In the genomic region with DNA sequence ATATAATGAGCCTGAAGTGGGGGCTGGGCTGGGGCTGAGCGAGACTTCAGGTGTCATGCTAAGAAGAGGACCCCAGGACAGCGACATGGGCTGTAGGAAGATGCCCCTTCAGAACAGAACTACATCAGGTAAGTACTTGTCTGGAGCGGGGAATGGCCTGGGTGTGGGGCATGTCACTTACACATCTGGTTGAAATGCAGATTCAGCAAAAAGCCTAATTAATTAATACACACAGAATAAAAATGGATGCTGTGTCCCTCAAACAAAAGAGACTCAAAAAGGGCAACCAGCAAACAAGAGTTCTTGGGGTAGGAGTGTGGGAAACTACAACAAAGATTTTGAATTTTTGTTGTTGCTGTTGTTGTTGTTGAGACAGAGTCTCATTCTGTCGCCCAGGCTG, we compare ENCODE assay signal across 16 cellular contexts. TPM values are rescaled to one million over a fixed set of nuclear protein-coding genes. Genes with fewer than 3 reads are reported as not detected.
"Had no signal": no experiment of that assay in that cellular context is flagged by ENCODE, and none has a peak within 500 bp of the region (broad histone marks: within the 10 kb centered on the region; RNA-seq: fewer than 3 reads in every experiment).

No MANE protein-coding gene starts in this region.

- H3K36me3 Mint-ChIP-seq: natural killer cell treated with Interleukin-12 subunit alpha and Interleukin-12 subunit beta and Interleukin-15 and Interleukin-18, amount 100 ng/mL, for 72 hours; stimulated activated naive B cell treated with anti-CD40 and anti-IgM and Interleukin-4, amounts not matched to agents 10 μg/mL and 1 μg/mL and 100 μg/mL, for 72 hours had no signal

- H3K27ac Mint-ChIP-seq: activated naive CD4-positive, alpha-beta T cell treated with anti-CD3 and anti-CD28 coated beads for 36 hours had no signal

- DNase-seq: effector CD4-positive, alpha-beta T cell; hypothalamus; lower lobe of right lung; posterior cingulate gyrus; spleen; stimulated activated naive B cell treated with anti-CD40 and anti-IgM and Interleukin-4, amounts not matched to agents 10 μg/mL and 1 μg/mL and 100 μg/mL, for 72 hours; thyroid gland; WERI-Rb-1 had no signal

- ATAC-seq: lower lobe of right lung; natural killer cell treated with Interleukin-12 subunit alpha and Interleukin-12 subunit beta and Interleukin-15 and Interleukin-18, amount 100 ng/mL, for 72 hours; stimulated activated naive B cell treated with anti-CD40 and anti-IgM and Interleukin-4, amounts not matched to agents 10 μg/mL and 1 μg/mL and 100 μg/mL, for 72 hours had no signal

- H3K27me3 Mint-ChIP-seq: natural killer cell treated with Interleukin-12 subunit alpha and Interleukin-12 subunit beta and Interleukin-15 and Interleukin-18, amount 100 ng/mL, for 72 hours had no signal

- H3K9me3 Mint-ChIP-seq: activated naive CD4-positive, alpha-beta T cell treated with anti-CD3 and anti-CD28 coated beads for 36 hours; natural killer cell treated with Interleukin-12 subunit alpha and Interleukin-12 subunit beta and Interleukin-15 and Interleukin-18, amount 100 ng/mL, for 72 hours had no signal

RNA-seq across cellular contexts. Expression of a gene that starts 11.8 kb away (rescaled TPM):
- total RNA-seq: activated naive CD4-positive, alpha-beta T cell treated with anti-CD3 and anti-CD28 coated beads for 36 hours; adrenal gland; bronchial epithelial cell; cerebellum; frontal cortex; renal cortical epithelial cell; subcutaneous adipose tissue had no signal
